Comparison of ENCODE assay signal across 38 cellular contexts in the genomic region with DNA sequence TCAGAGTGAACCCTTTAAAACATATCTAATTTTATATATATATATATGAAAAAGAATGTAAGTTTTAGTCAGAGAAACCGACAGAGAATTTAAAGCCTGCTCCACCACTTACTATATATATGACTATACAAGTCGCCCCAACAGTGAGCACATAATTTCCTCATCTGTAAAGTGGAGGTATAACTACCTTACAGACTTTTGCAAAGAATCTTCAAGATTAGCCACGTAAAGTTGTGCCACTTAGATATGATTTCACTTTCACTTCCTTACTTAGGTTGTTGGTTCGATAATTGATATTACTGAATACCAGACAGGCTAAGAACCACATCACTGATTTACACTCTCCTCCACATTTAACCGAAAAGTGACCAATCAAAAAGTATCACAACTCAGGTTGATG.
"Had no signal": no experiment of that assay in that cellular context is flagged by ENCODE, and none has a peak within 500 bp of the region (broad histone marks: within the 10 kb centered on the region; RNA-seq: fewer than 3 reads in every experiment).

No MANE protein-coding gene starts in this region.

- H3K36me3 Mint-ChIP-seq: activated CD8-positive, alpha-beta memory T cell treated with anti-CD3 and anti-CD28 coated beads, Interleukin-2, amount 10 ng/mL, durations not matched to agents 7 days and 5 days; activated naive CD4-positive, alpha-beta T cell treated with anti-CD3 and anti-CD28 coated beads, Interleukin-2, amount 50 U/mL, for 24 hours; activated naive CD8-positive, alpha-beta T cell treated with anti-CD3 and anti-CD28 coated beads for 36 hours had no signal

- H3K27me3 Mint-ChIP-seq: activated B cell treated with CpG ODN at 0.5 μM for 24 hours; activated CD8-positive, alpha-beta memory T cell treated with anti-CD3 and anti-CD28 coated beads, Interleukin-2, amount 10 ng/mL, durations not matched to agents 7 days and 5 days; activated naive CD4-positive, alpha-beta T cell treated with anti-CD3 and anti-CD28 coated beads, Interleukin-2, amount 50 U/mL, for 24 hours; activated naive CD8-positive, alpha-beta T cell treated with anti-CD3 and anti-CD28 coated beads for 36 hours; activated naive CD8-positive, alpha-beta T cell treated with anti-CD3 and anti-CD28 coated beads, Interleukin-2, amount 50 U/mL, for 24 hours; dendritic cell treated with granulocyte-macrophage colony-stimulating factor and Interleukin-4, amounts not matched to agents 40 ng/mL and 50 ng/mL, for 4 days; T-helper 17 cell had no signal

- H3K4me3 ChIP-seq: adrenal gland, body of pancreas, colonic mucosa, dorsolateral prefrontal cortex, esophagus muscularis mucosa, gastrocnemius medialis, heart left ventricle had no signal

- H3K9me3 Mint-ChIP-seq: activated B cell treated with CpG ODN at 0.5 μM for 24 hours had no signal

- H3K9me3 ChIP-seq: adrenal gland, body of pancreas, colonic mucosa, esophagus muscularis mucosa, gastrocnemius medialis had no signal

- H3K4me3 Mint-ChIP-seq: activated B cell treated with CpG ODN at 0.5 μM for 24 hours; activated CD8-positive, alpha-beta memory T cell treated with anti-CD3 and anti-CD28 coated beads, Interleukin-2, amount 10 ng/mL, durations not matched to agents 7 days and 5 days; activated CD8-positive, alpha-beta T cell treated with anti-CD3 and anti-CD28 coated beads, Interleukin-2, amount 10 ng/mL, durations not matched to agents 7 days and 5 days; activated naive CD4-positive, alpha-beta T cell treated with anti-CD3 and anti-CD28 coated beads for 36 hours; activated naive CD4-positive, alpha-beta T cell treated with anti-CD3 and anti-CD28 coated beads, Interleukin-2, amount 50 U/mL, for 24 hours; activated naive CD8-positive, alpha-beta T cell treated with anti-CD3 and anti-CD28 coated beads for 36 hours; activated naive CD8-positive, alpha-beta T cell treated with anti-CD3 and anti-CD28 coated beads, Interleukin-2, amount 50 U/mL, for 24 hours; activated T-helper 1 cell treated with anti-CD3 and anti-CD28 coated beads, Interleukin-12 subunit alpha, Interleukin-12 subunit beta, Interleukin-2, Interleukin-4 antibody, amounts not matched to agents 30 ng/mL and 10 ng/mL and 1 ng/mL, durations not matched to agents 14 hours and 24 hours and 36 hours; dendritic cell treated with granulocyte-macrophage colony-stimulating factor and Interleukin-4, amounts not matched to agents 40 ng/mL and 50 ng/mL, for 4 days; endodermal cell; T-helper 17 cell; T-helper 2 cell treated with Interferon-gamma antibody and Interleukin-4, amounts not matched to agents 5 μg/mL and 100 μg/mL, for 36 hours had no signal

- H3K4me1 Mint-ChIP-seq: activated B cell treated with CpG ODN at 0.5 μM for 24 hours; activated CD8-positive, alpha-beta memory T cell treated with anti-CD3 and anti-CD28 coated beads, Interleukin-2, amount 10 ng/mL, durations not matched to agents 7 days and 5 days; activated naive CD4-positive, alpha-beta T cell treated with anti-CD3 and anti-CD28 coated beads, Interleukin-2, amount 50 U/mL, for 24 hours; activated naive CD8-positive, alpha-beta T cell treated with anti-CD3 and anti-CD28 coated beads for 36 hours; activated naive CD8-positive, alpha-beta T cell treated with anti-CD3 and anti-CD28 coated beads, Interleukin-2, amount 50 U/mL, for 24 hours; T-helper 17 cell had no signal

- H3K36me3 ChIP-seq: adrenal gland, colonic mucosa, esophagus muscularis mucosa, gastrocnemius medialis, heart left ventricle, WERI-Rb-1 had no signal

- H3K27me3 ChIP-seq: adrenal gland, body of pancreas, colonic mucosa, dorsolateral prefrontal cortex, esophagus muscularis mucosa, foreskin keratinocyte, gastrocnemius medialis, heart left ventricle had no signal

- H3K27ac ChIP-seq: adrenal gland, body of pancreas, colonic mucosa, dorsolateral prefrontal cortex, esophagus muscularis mucosa, foreskin keratinocyte, gastrocnemius medialis, WERI-Rb-1 had no signal

- H3K4me1 ChIP-seq: adrenal gland, body of pancreas, colonic mucosa, gastrocnemius medialis had no signal

- ATAC-seq: activated CD4-positive, CD25-positive, alpha-beta regulatory T cell treated with anti-CD3 and anti-CD28 coated beads, Interleukin-2, amount 50 U/mL, for 24 hours; activated CD8-positive, alpha-beta memory T cell treated with anti-CD3 and anti-CD28 coated beads, Interleukin-2, amount 10 ng/mL, durations not matched to agents 7 days and 5 days; activated CD8-positive, alpha-beta T cell treated with anti-CD3 and anti-CD28 coated beads, Interleukin-2, amount 10 ng/mL, durations not matched to agents 7 days and 5 days; activated naive CD8-positive, alpha-beta T cell treated with anti-CD3 and anti-CD28 coated beads, Interleukin-2, amount 50 U/mL, for 24 hours; body of pancreas; foreskin keratinocyte; gastrocnemius medialis; heart left ventricle; T-helper 17 cell had no signal

- DNase-seq: activated B cell treated with CpG ODN at 0.5 μM for 24 hours; activated CD4-positive, alpha-beta T cell treated with anti-CD3 and anti-CD28 coated beads for 48 hours; activated CD4-positive, alpha-beta T cell treated with anti-CD3 and anti-CD28 coated beads, Interleukin-2, amount 50 U/mL, for 1 hour; activated CD4-positive, alpha-beta T cell treated with anti-CD3 and anti-CD28 coated beads, Interleukin-2, amount 50 U/mL, for 48 hours; activated CD8-positive, alpha-beta memory T cell treated with anti-CD3 and anti-CD28 coated beads, Interleukin-2, amount 10 ng/mL, durations not matched to agents 7 days and 5 days; activated CD8-positive, alpha-beta memory T cell treated with anti-CD3 and anti-CD28 coated beads, Interleukin-2, amount 50 U/mL, for 4 hours; activated CD8-positive, alpha-beta T cell treated with anti-CD3 and anti-CD28 coated beads, Interleukin-2, amount 10 ng/mL, durations not matched to agents 7 days and 5 days; activated effector memory CD4-positive, alpha-beta T cell treated with anti-CD3 and anti-CD28 coated beads, Interleukin-2, amount 50 U/mL, for 16 hours; activated naive CD4-positive, alpha-beta T cell treated with anti-CD3 and anti-CD28 coated beads for 36 hours; activated naive CD8-positive, alpha-beta T cell treated with anti-CD3 and anti-CD28 coated beads for 36 hours; activated naive CD8-positive, alpha-beta T cell treated with anti-CD3 and anti-CD28 coated beads, Interleukin-2, amount 50 U/mL, for 24 hours; activated T-cell treated with anti-CD3 and anti-CD28 coated beads, Interleukin-2, amount 50 U/mL, for 1 hour; activated T-cell treated with anti-CD3 and anti-CD28 coated beads, Interleukin-2, amount 50 U/mL, for 48 hours; adrenal gland; amygdala; aorta; body of pancreas; central memory CD4-positive, alpha-beta T cell; cerebellar nuclear complex; colonic mucosa; dorsolateral prefrontal cortex; effector memory CD4-positive, alpha-beta T cell; endodermal cell; erythroblast; foreskin keratinocyte; gastrocnemius medialis; glutamatergic neuron; heart left ventricle; T-helper 17 cell; T1000; WERI-Rb-1 had no signal

- H3K27ac Mint-ChIP-seq: activated B cell treated with CpG ODN at 0.5 μM for 24 hours; activated CD8-positive, alpha-beta memory T cell treated with anti-CD3 and anti-CD28 coated beads, Interleukin-2, amount 10 ng/mL, durations not matched to agents 7 days and 5 days; activated CD8-positive, alpha-beta T cell treated with anti-CD3 and anti-CD28 coated beads, Interleukin-2, amount 10 ng/mL, durations not matched to agents 7 days and 5 days; activated naive CD4-positive, alpha-beta T cell treated with anti-CD3 and anti-CD28 coated beads for 36 hours; activated naive CD4-positive, alpha-beta T cell treated with anti-CD3 and anti-CD28 coated beads, Interleukin-2, amount 50 U/mL, for 24 hours; activated naive CD8-positive, alpha-beta T cell treated with anti-CD3 and anti-CD28 coated beads for 36 hours; activated naive CD8-positive, alpha-beta T cell treated with anti-CD3 and anti-CD28 coated beads, Interleukin-2, amount 50 U/mL, for 24 hours; activated T-helper 1 cell treated with anti-CD3 and anti-CD28 coated beads, Interleukin-12 subunit alpha, Interleukin-12 subunit beta, Interleukin-2, Interleukin-4 antibody, amounts not matched to agents 30 ng/mL and 10 ng/mL and 1 ng/mL, durations not matched to agents 14 hours and 24 hours and 36 hours; activated T-helper 2 cell treated with anti-CD3 and anti-CD28 coated beads, Interferon-gamma antibody, Interleukin-2, Interleukin-4, amounts not matched to agents 10 μg/mL and 5 μg/mL and 100 μg/mL, durations not matched to agents 14 hours and 24 hours and 36 hours; dendritic cell treated with granulocyte-macrophage colony-stimulating factor and Interleukin-4, amounts not matched to agents 40 ng/mL and 50 ng/mL, for 4 days; endodermal cell; T-helper 17 cell; T-helper 2 cell treated with Interferon-gamma antibody and Interleukin-4, amounts not matched to agents 5 μg/mL and 100 μg/mL, for 36 hours had no signal
